Comparison of ENCODE assay signal across 16 cellular contexts in genomic region chr7:95529701-95530100, GRCh38. TPM values are rescaled to one million over a fixed set of nuclear protein-coding genes. Genes with fewer than 3 reads are reported as not detected.
DNase-seq lines count a peak whose midpoint lies in the region.
"Had no signal": no experiment of that assay in that cellular context is flagged by ENCODE, and none has a peak within 500 bp of the region (broad histone marks: within the 10 kb centered on the region; RNA-seq: fewer than 3 reads in every experiment).

No MANE protein-coding gene starts in this region.

- intact Hi-C loops in cardiac septum (cut with DNase I), result no loop called here

- no peaks in the 10 kb centered on the region for H3K36me3 ChIP-seq in endocrine pancreas (ENCODE audit: control insufficient read depth, insufficient read depth, low read length)
- H3K36me3 ChIP-seq: HAP-1 had no signal

- H3K4me1 ChIP-seq in endocrine pancreas (ENCODE audit: control insufficient read depth, insufficient read depth, low read length), result peaks cover 14% of the 10 kb centered on the region
- H3K4me1 ChIP-seq: HAP-1 had no signal

- DNase-seq in NCI-H510A treated with DMSO at 0.1 percent for 48 hours (lab: John Stamatoyannopoulos, UW) (peak; percentile 6), NCI-H510A (lab: John Stamatoyannopoulos, UW) (no peak), DMS53 (lab: John Stamatoyannopoulos, UW) (peak; percentile 92), cardiac septum (ENCODE audit: low spot score) (no peak), kidney tubule cell (ENCODE audit: low spot score) (no peak), superior temporal gyrus (ENCODE audit: extremely low spot score) (no peak)
- DNase-seq: C1 segment of cervical spinal cord; CD4-positive, alpha-beta T cell; DND-41; GDM1 had no signal

- no peaks in the 10 kb centered on the region for H3K27me3 ChIP-seq in endocrine pancreas (ENCODE audit: control insufficient read depth, insufficient read depth, low read length)

- peak overlapping the region; percentile 74 for H3K4me3 ChIP-seq in endocrine pancreas (ENCODE audit: control insufficient read depth, insufficient read depth, low read length)
- H3K4me3 ChIP-seq: HAP-1 had no signal

- H3K9ac ChIP-seq in endocrine pancreas (ENCODE audit: control insufficient read depth, insufficient read depth, low read length), result no peak overlapping the region

- no peaks in the 10 kb centered on the region for H3K9me3 ChIP-seq in endocrine pancreas (ENCODE audit: control insufficient read depth, low read length)
- H3K9me3 ChIP-seq: HAP-1 had no signal

RNA-seq across cellular contexts. Expression of gene ASB4, which starts 44.0 kb away (rescaled TPM):
- total RNA-seq in cardiac septum, result 1.2 TPM
- total RNA-seq: A172; B cell; CD4-positive, alpha-beta T cell; H1; HT1080 had no signal

Comparison
In these comparisons a context has a peak if more than half of its experiments do, and no peak if none do; other contexts are left out.
1. DNase-seq: peak in NCI-H510A treated with DMSO at 0.1 percent for 48 hours (single experiment) and DMS53 (single experiment); none in NCI-H510A (single experiment), cardiac septum (single experiment), kidney tubule cell (single experiment) and superior temporal gyrus (single experiment).